ENCODE assay signal across 8 cellular contexts in the genomic region with DNA sequence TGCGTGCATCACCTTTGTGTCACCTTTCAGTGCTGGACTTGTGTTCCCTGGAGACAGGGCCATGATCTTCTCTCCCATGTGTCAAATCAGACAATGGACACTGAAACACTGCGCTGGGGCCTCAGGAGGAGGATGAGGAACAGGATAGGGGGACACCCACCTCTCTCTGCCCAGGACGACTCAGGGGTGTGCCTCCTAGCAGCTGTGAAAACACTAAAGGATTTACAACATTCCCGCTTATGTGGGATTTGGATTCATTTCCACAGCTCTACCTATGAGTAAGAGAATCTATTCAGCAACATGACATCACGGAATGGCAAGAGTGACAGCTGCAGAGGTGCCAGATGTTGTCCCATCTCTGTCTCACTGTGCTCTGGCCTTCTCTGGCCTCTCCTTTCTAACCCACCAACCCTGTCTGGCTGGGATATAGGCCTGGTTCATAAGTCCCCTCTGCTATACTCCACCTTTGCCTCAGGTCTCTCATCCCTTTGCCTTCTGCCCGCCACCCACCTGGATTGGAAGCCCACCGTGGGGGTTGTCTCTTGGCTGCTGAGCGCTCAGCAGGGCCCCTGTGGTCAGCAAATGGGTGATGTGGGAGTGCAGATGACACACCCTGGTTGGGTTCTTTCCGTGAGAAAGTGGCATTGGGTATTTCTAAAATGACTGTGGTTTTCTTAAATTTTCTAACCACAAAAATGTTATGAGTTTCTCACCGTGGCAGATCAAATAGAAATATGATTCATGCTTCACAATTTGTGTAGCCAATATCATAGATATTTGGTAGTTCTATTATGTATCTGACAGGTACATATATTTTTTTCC. TPM values are rescaled to one million over a fixed set of nuclear protein-coding genes. Genes with fewer than 3 reads are reported as not detected.
DNase-seq lines count a peak whose midpoint lies in the region; ATAC-seq and TF ChIP-seq lines count a peak whose summit lies in the region.

No MANE protein-coding gene starts in this region.

- no peak overlapping the region for H3K4me3 ChIP-seq in epithelial cell of esophagus (ENCODE audit: low read length)

- peaks cover 0 to 3% (median 1%) of the 10 kb centered on the region in 3 donors for H3K27me3 Mint-ChIP-seq in CD14-positive monocyte (ENCODE audit: low read depth in 3 of 3)
- peaks cover 22% of the 10 kb centered on the region for H3K27me3 Mint-ChIP-seq in stimulated activated memory B cell treated with anti-CD40 and anti-IgM and Interleukin-4, amounts not matched to agents 10 μg/mL and 1 μg/mL and 100 μg/mL, for 72 hours

- H3K4me3 Mint-ChIP-seq in CD14-positive monocyte = no peak overlapping the region
- no peak overlapping the region for H3K4me3 Mint-ChIP-seq in stimulated activated memory B cell treated with anti-CD40 and anti-IgM and Interleukin-4, amounts not matched to agents 10 μg/mL and 1 μg/mL and 100 μg/mL, for 72 hours

- peak overlapping the region in 5 of 7 donors; percentile 35 to 86 (median 46) for H3K27ac Mint-ChIP-seq in CD14-positive monocyte
- H3K27ac Mint-ChIP-seq in stimulated activated memory B cell treated with anti-CD40 and anti-IgM and Interleukin-4, amounts not matched to agents 10 μg/mL and 1 μg/mL and 100 μg/mL, for 72 hours = peak overlapping the region; percentile 71

- H3K36me3 Mint-ChIP-seq in CD14-positive monocyte = peaks cover 0 to 2% of the 10 kb centered on the region in 2 donors
- no peaks in the 10 kb centered on the region for H3K36me3 Mint-ChIP-seq in stimulated activated memory B cell treated with anti-CD40 and anti-IgM and Interleukin-4, amounts not matched to agents 10 μg/mL and 1 μg/mL and 100 μg/mL, for 72 hours

- peaks cover 0 to 4% (median 2%) of the 10 kb centered on the region in 7 donors for H3K9me3 Mint-ChIP-seq in CD14-positive monocyte
- no peaks in the 10 kb centered on the region for H3K9me3 Mint-ChIP-seq in stimulated activated memory B cell treated with anti-CD40 and anti-IgM and Interleukin-4, amounts not matched to agents 10 μg/mL and 1 μg/mL and 100 μg/mL, for 72 hours

- TF ChIP-seq CTCF in CD14-positive monocyte (IDR thresholded peaks at IDR 0.05) (no peak), epithelial cell of esophagus (IDR thresholded peaks at IDR 0.05; ENCODE audit: insufficient read depth, low read depth, low read length, missing control alignments) (no peak)

- intact Hi-C loops in CD14-positive monocyte (cut with micrococcal nuclease) = no loop called here

- peak; percentile 66 for ATAC-seq in HG02981 (IDR thresholded peaks at IDR 0.05; ENCODE audit: unreplicated experiment)
- peak; percentile 71 for ATAC-seq in stimulated activated memory B cell treated with anti-CD40 and anti-IgM and Interleukin-4, amounts not matched to agents 10 μg/mL and 1 μg/mL and 100 μg/mL, for 72 hours
- no peak for ATAC-seq in SK-N-SH treated with all-trans-retinoic acid at 6 μM for 48 hours

- DNase-seq in CD14-positive monocyte (ENCODE audit: low spot score) = no peak
- DNase-seq in activated CD4-positive, CD25-positive, alpha-beta regulatory T cell treated with anti-CD3 and anti-CD28 coated beads, Interleukin-2, amount 50 U/mL, for 72 hours = peak; percentile 59
- peak; percentile 62 for DNase-seq in epithelial cell of esophagus (ENCODE audit: low read depth)
- DNase-seq in NCI-H1930 (lab: John Stamatoyannopoulos, UW) = no peak
- no peak for DNase-seq in DMS 273 (lab: John Stamatoyannopoulos, UW; ENCODE audit: unreplicated experiment)

- H3K4me1 Mint-ChIP-seq in CD14-positive monocyte = peaks cover 27% of the 10 kb centered on the region
- peaks cover 10% of the 10 kb centered on the region for H3K4me1 Mint-ChIP-seq in stimulated activated memory B cell treated with anti-CD40 and anti-IgM and Interleukin-4, amounts not matched to agents 10 μg/mL and 1 μg/mL and 100 μg/mL, for 72 hours

TF ChIP-seq in SK-N-SH treated with all-trans-retinoic acid at 6 μM for 48 hours, 23 proteins besides CTCF, POLR2A, EP300 and RAD21 (continues in another document):
- TF ChIP-seq TOX (CRISPR knock-in tag; IDR thresholded peaks at IDR 0.05; ENCODE audit: borderline replicate concordance) (no peak), GLIS3 (CRISPR knock-in tag; IDR thresholded peaks at IDR 0.05) (no peak), CREB5 (CRISPR knock-in tag; IDR thresholded peaks at IDR 0.05; ENCODE audit: low read depth) (no peak), ZNF565 (CRISPR knock-in tag; conservative IDR thresholded peaks at IDR 0.05; ENCODE audit: low read depth) (no peak), PPARA (CRISPR knock-in tag; IDR thresholded peaks at IDR 0.05; ENCODE audit: borderline replicate concordance) (no peak), ESRRG (CRISPR knock-in tag; IDR thresholded peaks at IDR 0.05) (no peak), ZNF70 (CRISPR knock-in tag; IDR thresholded peaks at IDR 0.05) (no peak), OSR1 (CRISPR knock-in tag; IDR thresholded peaks at IDR 0.05) (no peak), ZC3H10 (CRISPR knock-in tag; IDR thresholded peaks at IDR 0.05) (no peak), TCF4 (CRISPR knock-in tag; IDR thresholded peaks at IDR 0.05; ENCODE audit: borderline replicate concordance) (no peak), RARB (CRISPR knock-in tag; IDR thresholded peaks at IDR 0.05) (no peak)
- TF ChIP-seq, protein P1, sequence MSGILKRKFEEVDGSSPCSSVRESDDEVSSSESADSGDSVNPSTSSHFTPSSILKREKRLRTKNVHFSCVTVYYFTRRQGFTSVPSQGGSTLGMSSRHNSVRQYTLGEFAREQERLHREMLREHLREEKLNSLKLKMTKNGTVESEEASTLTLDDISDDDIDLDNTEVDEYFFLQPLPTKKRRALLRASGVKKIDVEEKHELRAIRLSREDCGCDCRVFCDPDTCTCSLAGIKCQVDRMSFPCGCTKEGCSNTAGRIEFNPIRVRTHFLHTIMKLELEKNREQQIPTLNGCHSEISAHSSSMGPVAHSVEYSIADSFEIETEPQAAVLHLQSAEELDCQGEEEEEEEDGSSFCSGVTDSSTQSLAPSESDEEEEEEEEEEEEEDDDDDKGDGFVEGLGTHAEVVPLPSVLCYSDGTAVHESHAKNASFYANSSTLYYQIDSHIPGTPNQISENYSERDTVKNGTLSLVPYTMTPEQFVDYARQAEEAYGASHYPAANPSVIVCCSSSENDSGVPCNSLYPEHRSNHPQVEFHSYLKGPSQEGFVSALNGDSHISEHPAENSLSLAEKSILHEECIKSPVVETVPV (CRISPR knock-in tag; IDR thresholded peaks at IDR 0.05) = no peak
- TF ChIP-seq, protein P2, sequence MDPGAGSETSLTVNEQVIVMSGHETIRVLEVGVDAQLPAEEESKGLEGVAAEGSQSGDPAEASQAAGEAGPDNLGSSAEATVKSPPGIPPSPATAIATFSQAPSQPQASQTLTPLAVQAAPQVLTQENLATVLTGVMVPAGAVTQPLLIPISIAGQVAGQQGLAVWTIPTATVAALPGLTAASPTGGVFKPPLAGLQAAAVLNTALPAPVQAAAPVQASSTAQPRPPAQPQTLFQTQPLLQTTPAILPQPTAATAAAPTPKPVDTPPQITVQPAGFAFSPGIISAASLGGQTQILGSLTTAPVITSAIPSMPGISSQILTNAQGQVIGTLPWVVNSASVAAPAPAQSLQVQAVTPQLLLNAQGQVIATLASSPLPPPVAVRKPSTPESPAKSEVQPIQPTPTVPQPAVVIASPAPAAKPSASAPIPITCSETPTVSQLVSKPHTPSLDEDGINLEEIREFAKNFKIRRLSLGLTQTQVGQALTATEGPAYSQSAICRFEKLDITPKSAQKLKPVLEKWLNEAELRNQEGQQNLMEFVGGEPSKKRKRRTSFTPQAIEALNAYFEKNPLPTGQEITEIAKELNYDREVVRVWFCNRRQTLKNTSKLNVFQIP (CRISPR knock-in tag; IDR thresholded peaks at IDR 0.05; ENCODE audit: borderline replicate concordance, low read depth) = no peak
- TF ChIP-seq, protein P3, sequence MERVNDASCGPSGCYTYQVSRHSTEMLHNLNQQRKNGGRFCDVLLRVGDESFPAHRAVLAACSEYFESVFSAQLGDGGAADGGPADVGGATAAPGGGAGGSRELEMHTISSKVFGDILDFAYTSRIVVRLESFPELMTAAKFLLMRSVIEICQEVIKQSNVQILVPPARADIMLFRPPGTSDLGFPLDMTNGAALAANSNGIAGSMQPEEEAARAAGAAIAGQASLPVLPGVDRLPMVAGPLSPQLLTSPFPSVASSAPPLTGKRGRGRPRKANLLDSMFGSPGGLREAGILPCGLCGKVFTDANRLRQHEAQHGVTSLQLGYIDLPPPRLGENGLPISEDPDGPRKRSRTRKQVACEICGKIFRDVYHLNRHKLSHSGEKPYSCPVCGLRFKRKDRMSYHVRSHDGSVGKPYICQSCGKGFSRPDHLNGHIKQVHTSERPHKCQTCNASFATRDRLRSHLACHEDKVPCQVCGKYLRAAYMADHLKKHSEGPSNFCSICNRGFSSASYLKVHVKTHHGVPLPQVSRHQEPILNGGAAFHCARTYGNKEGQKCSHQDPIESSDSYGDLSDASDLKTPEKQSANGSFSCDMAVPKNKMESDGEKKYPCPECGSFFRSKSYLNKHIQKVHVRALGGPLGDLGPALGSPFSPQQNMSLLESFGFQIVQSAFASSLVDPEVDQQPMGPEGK (CRISPR knock-in tag; IDR thresholded peaks at IDR 0.05; ENCODE audit: borderline replicate concordance) = no peak

RNA-seq across cellular contexts. Expression of gene TLR5, which starts 47.1 kb away (rescaled TPM):
- 10 to 100 TPM; 45.7 to 58.0 TPM for polyA plus RNA-seq in CD14-positive monocyte

Comparison
In these comparisons a context has a peak if more than half of its experiments do, and no peak if none do; other contexts are left out.
1. DNase-seq: peak in activated CD4-positive, CD25-positive, alpha-beta regulatory T cell treated with anti-CD3 and anti-CD28 coated beads, Interleukin-2, amount 50 U/mL, for 72 hours (single experiment) and epithelial cell of esophagus (single experiment); none in CD14-positive monocyte (single experiment), NCI-H1930 (0 of 2) and DMS 273 (single experiment).